In the genomic region with DNA sequence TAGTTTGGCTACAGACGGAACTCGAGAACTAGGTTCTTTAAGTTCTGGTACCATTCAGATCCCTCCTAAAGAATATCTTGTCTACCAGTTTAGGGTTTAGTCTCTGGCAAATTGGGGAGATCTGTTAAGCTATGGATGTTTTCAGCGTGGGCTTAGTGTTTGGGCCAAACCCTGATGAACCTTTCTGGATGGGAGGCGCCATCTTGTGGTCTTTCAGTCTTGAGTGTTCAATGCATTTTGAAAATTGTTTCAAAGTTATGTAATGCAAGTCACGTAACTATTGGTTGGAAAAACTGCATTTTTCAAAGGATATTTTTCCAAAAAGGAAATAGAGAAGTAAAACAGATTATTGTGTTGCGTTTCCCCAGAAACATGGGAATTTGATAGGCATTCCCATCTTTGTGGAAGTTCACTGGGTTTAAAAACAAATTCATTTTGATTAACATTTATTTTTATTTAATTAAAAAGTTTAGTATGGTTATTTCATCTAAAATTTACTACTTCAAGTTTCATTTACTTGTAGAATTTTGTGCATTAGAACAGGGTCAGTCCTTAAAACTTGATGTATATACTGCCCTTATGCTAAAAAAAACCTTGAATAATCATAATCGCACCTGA, we compare ENCODE assay signal across 9 cellular contexts.
A peak's percentile ranks its signal among the peaks of the same experiment; 100 is the strongest.
DNase-seq lines count a peak whose midpoint lies in the region; FAIRE-seq and TF ChIP-seq lines count a peak whose summit lies in the region.
"Had no signal": no experiment of that assay in that cellular context is flagged by ENCODE, and none has a peak within 500 bp of the region (broad histone marks: within the 10 kb centered on the region; RNA-seq: fewer than 3 reads in every experiment).

No MANE protein-coding gene starts in this region.

- DNase-seq in CD14-positive monocyte (ENCODE audit: low spot score) = no peak
- DNase-seq in GM13976 (ENCODE audit: low spot score) = peak; percentile 58
- peak; percentile 47 for DNase-seq in NCI-H2227 (lab: John Stamatoyannopoulos, UW; ENCODE audit: unreplicated experiment)
- DNase-seq in astrocyte (ENCODE audit: low read depth) = peak; percentile 23
- peak; percentile 14 for DNase-seq in kidney epithelial cell (ENCODE audit: low read depth)
- peak; percentile 16 for DNase-seq in urothelium cell line (ENCODE audit: low spot score)
- no peak for DNase-seq in activated effector memory CD4-positive, alpha-beta T cell treated with anti-CD3 and anti-CD28 coated beads, Interleukin-2, amount 50 U/mL, for 16 hours
- no peak for DNase-seq in T-helper 9 cell

- H3K79me2 ChIP-seq in astrocyte (ENCODE audit: insufficient read depth, low read length) = no peaks in the 10 kb centered on the region

- H3K27ac Mint-ChIP-seq in CD14-positive monocyte (no peak overlapping the region), astrocyte (ENCODE audit: unreplicated experiment) (no peak overlapping the region)

- in situ Hi-C loops in GM13976 (cut with MboI; ENCODE audit: low sequenced_read_pairs, unreplicated experiment) = no loop called here

- intact Hi-C loops in CD14-positive monocyte (cut with micrococcal nuclease) = no loop called here

- H3K9me3 Mint-ChIP-seq in CD14-positive monocyte (no peaks in the 10 kb centered on the region), astrocyte (ENCODE audit: unreplicated experiment) (no peaks in the 10 kb centered on the region)

- H3K27me3 ChIP-seq in astrocyte (ENCODE audit: insufficient read depth, low read length) (no peaks in the 10 kb centered on the region), kidney epithelial cell (ENCODE audit: control insufficient read depth, insufficient read depth, low read length) (no peaks in the 10 kb centered on the region)
- H3K27me3 ChIP-seq: ovary had no signal

- peak overlapping the region; percentile 5 for H2AFZ ChIP-seq in astrocyte (ENCODE audit: low read depth, low read length)

- H3K4me3 Mint-ChIP-seq in CD14-positive monocyte (no peak overlapping the region), astrocyte (ENCODE audit: unreplicated experiment) (no peak overlapping the region)

- peak; percentile 68 for TF ChIP-seq CTCF in CD14-positive monocyte (IDR thresholded peaks at IDR 0.05)
- peak; percentile 63 for TF ChIP-seq CTCF in GM13976 (IDR thresholded peaks at IDR 0.05; ENCODE audit: borderline replicate concordance, control extremely low read depth, extremely low read depth, insufficient read depth, missing control alignments)
- peak; percentile 45 for TF ChIP-seq CTCF in astrocyte (IDR thresholded peaks at IDR 0.05; ENCODE audit: insufficient read depth, low read depth, low read length)
- TF ChIP-seq CTCF in kidney epithelial cell (IDR thresholded peaks at IDR 0.05; ENCODE audit: insufficient read depth, low read length, poor library complexity, severe bottlenecking) = peak; percentile 73

- FAIRE-seq in astrocyte (lab: Jason Lieb, UNC) (no peak), urothelium cell line (lab: Jason Lieb, UNC) (no peak)

- no peak overlapping the region for H3K4me2 ChIP-seq in astrocyte (ENCODE audit: low read length)

- H3K9me3 ChIP-seq in astrocyte (ENCODE audit: insufficient read depth, low read depth, low read length) = no peaks in the 10 kb centered on the region
- H3K9me3 ChIP-seq: ovary had no signal

- H3K36me3 ChIP-seq in astrocyte (ENCODE audit: insufficient read depth, low read length) (no peaks in the 10 kb centered on the region), kidney epithelial cell (ENCODE audit: control insufficient read depth, insufficient read depth, low read length) (no peaks in the 10 kb centered on the region)
- H3K36me3 ChIP-seq: ovary had no signal

- no peaks in the 10 kb centered on the region for H3K4me1 ChIP-seq in astrocyte (ENCODE audit: insufficient read depth, low read length)

- no peaks in the 10 kb centered on the region for H4K20me1 ChIP-seq in astrocyte (ENCODE audit: insufficient read depth, low read length)

- H3K4me1 Mint-ChIP-seq in CD14-positive monocyte (no peaks in the 10 kb centered on the region), astrocyte (ENCODE audit: low read depth, unreplicated experiment) (no peaks in the 10 kb centered on the region)

- no peak overlapping the region for H3K27ac ChIP-seq in astrocyte (ENCODE audit: low read depth, low read length)
- H3K27ac ChIP-seq: ovary had no signal

- H3K27me3 Mint-ChIP-seq in CD14-positive monocyte (ENCODE audit: low read depth in 3 of 3) = peaks cover 0 to 7% (median 7%) of the 10 kb centered on the region in 3 donors
- H3K27me3 Mint-ChIP-seq in astrocyte (ENCODE audit: low read depth, unreplicated experiment) = no peaks in the 10 kb centered on the region

- H3K4me3 ChIP-seq in astrocyte (ENCODE audit: insufficient read depth, low read depth, low read length) (no peak overlapping the region), kidney epithelial cell (ENCODE audit: low read depth, low read length) (no peak overlapping the region)
- H3K4me3 ChIP-seq: ovary had no signal

- no peak overlapping the region for H3K9ac ChIP-seq in astrocyte (ENCODE audit: low read length)

- H3K36me3 Mint-ChIP-seq in CD14-positive monocyte (no peaks in the 10 kb centered on the region), astrocyte (ENCODE audit: low read depth, unreplicated experiment) (peaks cover 4% of the 10 kb centered on the region)

Comparison
In these comparisons a context has a peak if more than half of its experiments do, and no peak if none do; other contexts are left out.
1. DNase-seq: peak in GM13976 (single experiment), NCI-H2227 (single experiment), astrocyte (single experiment), kidney epithelial cell (single experiment) and urothelium cell line (single experiment); none in CD14-positive monocyte (single experiment), activated effector memory CD4-positive, alpha-beta T cell treated with anti-CD3 and anti-CD28 coated beads, Interleukin-2, amount 50 U/mL, for 16 hours (single experiment) and T-helper 9 cell (single experiment).
2. Peak in every context shown above with its lines, with median percentiles within 50 percentile points of each other: CTCF ChIP-seq.